In genomic region chr2:46313063-46313462, GRCh38 we compare ENCODE assay signal across 3 cellular contexts.
TF ChIP-seq lines count a peak whose summit lies in the region.

No MANE protein-coding gene starts in this region.

TF ChIP-seq in SK-N-SH, 30 proteins besides CTCF, POLR2A, EP300 and RAD21:
- no peak for TF ChIP-seq USF1 (IDR thresholded peaks at IDR 0.05; ENCODE audit: borderline replicate concordance, low read depth)
- TF ChIP-seq FOSL2 (IDR thresholded peaks at IDR 0.05; ENCODE audit: borderline replicate concordance, low read depth): no peak
- no peak for TF ChIP-seq GATA2 (CRISPR knock-in tag; IDR thresholded peaks at IDR 0.05)
- TF ChIP-seq POLR2AphosphoS5 (IDR thresholded peaks at IDR 0.05; ENCODE audit: low read depth, low read length): no peak
- TF ChIP-seq RFX5 (IDR thresholded peaks at IDR 0.05; ENCODE audit: low read length): no peak
- TF ChIP-seq RCOR1 (IDR thresholded peaks at IDR 0.05; ENCODE audit: low read length): no peak
- no peak for TF ChIP-seq RXRA (IDR thresholded peaks at IDR 0.05; ENCODE audit: borderline replicate concordance, low read depth)
- no peak for TF ChIP-seq FOXJ3 (CRISPR knock-in tag; IDR thresholded peaks at IDR 0.05)
- no peak for TF ChIP-seq EZH2phosphoT487 (IDR thresholded peaks at IDR 0.05; ENCODE audit: borderline replicate concordance, low read depth)
- no peak for TF ChIP-seq TCF12 (IDR thresholded peaks at IDR 0.05)
- TF ChIP-seq CHD2 (IDR thresholded peaks at IDR 0.05; ENCODE audit: low read length, partially characterized antibody): no peak
- TF ChIP-seq USF2 (IDR thresholded peaks at IDR 0.05; ENCODE audit: borderline replicate concordance, low read depth, low read length): no peak
- no peak for TF ChIP-seq SMC3 (IDR thresholded peaks at IDR 0.05; ENCODE audit: low read depth, low read length)
- TF ChIP-seq NFIC (IDR thresholded peaks at IDR 0.05; ENCODE audit: borderline replicate concordance): no peak
- TF ChIP-seq REST (IDR thresholded peaks at IDR 0.05; ENCODE audit: low read depth, low read length): no peak
- no peak for TF ChIP-seq TEAD4 (IDR thresholded peaks at IDR 0.05; ENCODE audit: borderline replicate concordance, insufficient read depth)
TF ChIP-seq in SK-N-SH: peak in this region for 0.

TF ChIP-seq in SK-N-SH treated with all-trans-retinoic acid at 6 μM for 48 hours, 23 proteins besides CTCF, POLR2A, EP300 and RAD21:
- TF ChIP-seq RARB (CRISPR knock-in tag; IDR thresholded peaks at IDR 0.05) (no peak), BACH2 (CRISPR knock-in tag; IDR thresholded peaks at IDR 0.05; ENCODE audit: borderline replicate concordance) (no peak), PATZ1 (CRISPR knock-in tag; IDR thresholded peaks at IDR 0.05; ENCODE audit: borderline replicate concordance) (no peak), CREB5 (CRISPR knock-in tag; IDR thresholded peaks at IDR 0.05; ENCODE audit: low read depth) (no peak), OSR1 (CRISPR knock-in tag; IDR thresholded peaks at IDR 0.05) (no peak), POU6F1 (CRISPR knock-in tag; IDR thresholded peaks at IDR 0.05; ENCODE audit: borderline replicate concordance, low read depth) (no peak), GLIS3 (CRISPR knock-in tag; IDR thresholded peaks at IDR 0.05) (no peak), SNAI2 (CRISPR knock-in tag; IDR thresholded peaks at IDR 0.05) (no peak), ARNTL (CRISPR knock-in tag; IDR thresholded peaks at IDR 0.05; ENCODE audit: borderline replicate concordance, low read depth) (no peak), ZFP3 (CRISPR knock-in tag; IDR thresholded peaks at IDR 0.05) (no peak), TSHZ2 (CRISPR knock-in tag; IDR thresholded peaks at IDR 0.05) (no peak), ZNF8 (CRISPR knock-in tag; IDR thresholded peaks at IDR 0.05) (no peak), ZFP30 (CRISPR knock-in tag; IDR thresholded peaks at IDR 0.05) (no peak), TCF4 (CRISPR knock-in tag; IDR thresholded peaks at IDR 0.05; ENCODE audit: borderline replicate concordance) (no peak)

TF ChIP-seq in K562, 482 proteins besides CTCF, POLR2A, EP300 and RAD21:
- TF ChIP-seq ZNF175 (CRISPR knock-in tag; IDR thresholded peaks at IDR 0.05; ENCODE audit: low read depth) (0 out of 2 replicates have a peak, but pooled peaks have one; percentile 31), PHB (CRISPR knock-in tag; IDR thresholded peaks at IDR 0.05) (no peak), ZNF57 (CRISPR knock-in tag; IDR thresholded peaks at IDR 0.05) (no peak)
